ENCODE assay signal across 12 cellular contexts in genomic region chr10:103715430-103715829, GRCh38.
A peak's percentile ranks its signal among the peaks of the same experiment; 100 is the strongest.
DNase-seq lines count a peak whose midpoint lies in the region; ATAC-seq and TF ChIP-seq lines count a peak whose summit lies in the region.
"Had no signal": no experiment of that assay in that cellular context is flagged by ENCODE, and none has a peak within 500 bp of the region (broad histone marks: within the 10 kb centered on the region; RNA-seq: fewer than 3 reads in every experiment).

No MANE protein-coding gene starts in this region.

- no peaks in the 10 kb centered on the region for H3K9me3 ChIP-seq in breast epithelium
- H3K9me3 ChIP-seq: SJSA1 had no signal

- TF ChIP-seq POLR2A in breast epithelium (IDR thresholded peaks at IDR 0.05): no peak

- ATAC-seq in GM21723 (IDR thresholded peaks at IDR 0.05; ENCODE audit: unreplicated experiment): no peak

- TF ChIP-seq CTCF in breast epithelium (IDR thresholded peaks at IDR 0.05) (no peak), kidney epithelial cell (IDR thresholded peaks at IDR 0.05; ENCODE audit: insufficient read depth, low read length, poor library complexity, severe bottlenecking) (no peak)

- H3K4me3 ChIP-seq in breast epithelium (no peak overlapping the region), kidney epithelial cell (ENCODE audit: low read depth, low read length) (no peak overlapping the region)
- H3K4me3 ChIP-seq: SJSA1 had no signal

- intact Hi-C loops in breast epithelium (cut with DNase I; ENCODE audit: low total_unique reads): no loop called here

- in situ Hi-C loops in ACHN (cut with HindIII; ENCODE audit: low pct_ligation_motif_present, low pct_unique_long_range_greater_than_20kb, low sequenced_read_pairs): loop anchor here (25.0 kb wide), 1 partner anchor 147 kb away; the partner anchor contains the start of gene SH3PXD2A

- peaks cover 5 to 23% of the 10 kb centered on the region in 2 donors for H3K4me1 ChIP-seq in breast epithelium

- peak; percentile 49 for DNase-seq in ACHN
- DNase-seq in HT1080 (ENCODE audit: low read depth): peak; percentile 85
- no peak for DNase-seq in breast epithelium (ENCODE audit: low spot score in 2 of 2)
- peak; percentile 64 for DNase-seq in kidney epithelial cell (ENCODE audit: low read depth)
- no peak for DNase-seq in NCI-H2029 (lab: John Stamatoyannopoulos, UW)
- DNase-seq in DMS 273 (lab: John Stamatoyannopoulos, UW; ENCODE audit: unreplicated experiment): no peak
- DNase-seq in DMS53 (lab: John Stamatoyannopoulos, UW): no peak
- DNase-seq: activated naive CD8-positive, alpha-beta T cell treated with anti-CD3 and anti-CD28 coated beads, Interleukin-2, amount 10 ng/mL, durations not matched to agents 7 days and 5 days; NCI-H2171; stimulated activated CD8-positive, alpha-beta memory T cell treated with anti-CD3 and anti-CD28 coated beads, Interleukin-4, amount 100 ng/mL, for 48 hours had no signal

- no peaks in the 10 kb centered on the region for H3K36me3 ChIP-seq in breast epithelium
- no peaks in the 10 kb centered on the region for H3K36me3 ChIP-seq in kidney epithelial cell (ENCODE audit: control insufficient read depth, insufficient read depth, low read length)
- H3K36me3 ChIP-seq: SJSA1 had no signal

- H3K27me3 ChIP-seq in breast epithelium (no peaks in the 10 kb centered on the region), kidney epithelial cell (ENCODE audit: control insufficient read depth, insufficient read depth, low read length) (no peaks in the 10 kb centered on the region)
- H3K27me3 ChIP-seq: SJSA1 had no signal

- peak overlapping the region; percentile 93 to 95 for H3K27ac ChIP-seq in breast epithelium
- H3K27ac ChIP-seq: SJSA1 had no signal

Comparison
In these comparisons a context has a peak if more than half of its experiments do, and no peak if none do; other contexts are left out.
1. DNase-seq: peak in ACHN (single experiment), HT1080 (single experiment) and kidney epithelial cell (single experiment); none in breast epithelium (0 of 2), NCI-H2029 (single experiment), DMS 273 (single experiment) and DMS53 (single experiment).